8 cellular contexts compared by ENCODE assay signal in genomic region chr11:112588252-112588668, GRCh38.
DNase-seq lines count a peak whose midpoint lies in the region; ATAC-seq and TF ChIP-seq lines count a peak whose summit lies in the region.

No MANE protein-coding gene starts in this region.

- no peaks in the 10 kb centered on the region for H3K9me3 ChIP-seq in OCI-LY3 (ENCODE audit: insufficient read depth, low read length)

- H3K27ac ChIP-seq in OCI-LY3 (ENCODE audit: low read length): no peak overlapping the region
- H3K27ac ChIP-seq in foreskin keratinocyte: no peak overlapping the region

- peak overlapping the region; percentile 92 for H2AFZ ChIP-seq in OCI-LY3 (ENCODE audit: low read depth, low read length)

- DNase-seq in AG20443 (ENCODE audit: low spot score) (peak; percentile 82), Kasumi-1 (lab: John Stamatoyannopoulos, UW) (peak; percentile 68 to 84), foreskin keratinocyte (peak; percentile 40 to 71), nucleus accumbens (lab: John Stamatoyannopoulos, UW) (peak in 47 of 56 donors; percentile 9 to 89 (median 52))
- peak; percentile 8 for DNase-seq in activated T-helper 1 cell treated with anti-CD3 and anti-CD28 coated beads, Interleukin-12 subunit alpha, Interleukin-12 subunit beta, Interleukin-2, Interleukin-4 antibody, amounts not matched to agents 30 ng/mL and 10 ng/mL and 1 ng/mL, durations not matched to agents 14 hours and 24 hours and 36 hours (ENCODE audit: low spot score)

- H3K4me1 ChIP-seq in OCI-LY3 (ENCODE audit: low read length) (peaks cover 7% of the 10 kb centered on the region), foreskin keratinocyte (no peaks in the 10 kb centered on the region)

- no peaks in the 10 kb centered on the region for H4K20me1 ChIP-seq in OCI-LY3 (ENCODE audit: insufficient read depth, low read length)

- no peaks in the 10 kb centered on the region for H3K9me3 Mint-ChIP-seq in activated T-helper 1 cell treated with anti-CD3 and anti-CD28 coated beads, Interleukin-12 subunit alpha, Interleukin-12 subunit beta, Interleukin-2, Interleukin-4 antibody, amounts not matched to agents 30 ng/mL and 10 ng/mL and 1 ng/mL, durations not matched to agents 14 hours and 24 hours and 36 hours

- H3K4me3 ChIP-seq in OCI-LY3 (ENCODE audit: low read length): peak overlapping the region; percentile 27

- ATAC-seq in GM18907 (IDR thresholded peaks at IDR 0.05; ENCODE audit: unreplicated experiment) (peak; percentile 50), foreskin keratinocyte (peak; percentile 90), HG03571 (IDR thresholded peaks at IDR 0.05; ENCODE audit: unreplicated experiment) (no peak)

- no peak overlapping the region for H3K4me3 Mint-ChIP-seq in activated T-helper 1 cell treated with anti-CD3 and anti-CD28 coated beads, Interleukin-12 subunit alpha, Interleukin-12 subunit beta, Interleukin-2, Interleukin-4 antibody, amounts not matched to agents 30 ng/mL and 10 ng/mL and 1 ng/mL, durations not matched to agents 14 hours and 24 hours and 36 hours

- H3K36me3 ChIP-seq in OCI-LY3 (replicated peaks; ENCODE audit: low read depth, low read length): no peaks in the 10 kb centered on the region

- TF ChIP-seq CTCF in OCI-LY3 (IDR thresholded peaks at IDR 0.05; ENCODE audit: low read depth, low read length) (peak; percentile 78), foreskin keratinocyte (conservative IDR thresholded peaks at IDR 0.05) (peak; percentile 89)

- H3K27me3 ChIP-seq in OCI-LY3 (ENCODE audit: low read depth, low read length) (peaks cover 34% of the 10 kb centered on the region), foreskin keratinocyte (no peaks in the 10 kb centered on the region)

- H3K36me3 Mint-ChIP-seq in activated T-helper 1 cell treated with anti-CD3 and anti-CD28 coated beads, Interleukin-12 subunit alpha, Interleukin-12 subunit beta, Interleukin-2, Interleukin-4 antibody, amounts not matched to agents 30 ng/mL and 10 ng/mL and 1 ng/mL, durations not matched to agents 14 hours and 24 hours and 36 hours (ENCODE audit: low read depth): no peaks in the 10 kb centered on the region

- H3K27me3 Mint-ChIP-seq in activated T-helper 1 cell treated with anti-CD3 and anti-CD28 coated beads, Interleukin-12 subunit alpha, Interleukin-12 subunit beta, Interleukin-2, Interleukin-4 antibody, amounts not matched to agents 30 ng/mL and 10 ng/mL and 1 ng/mL, durations not matched to agents 14 hours and 24 hours and 36 hours (ENCODE audit: insufficient read depth): no peaks in the 10 kb centered on the region

- H3K4me2 ChIP-seq in OCI-LY3 (ENCODE audit: low read length): peak overlapping the region; percentile 48

- peak overlapping the region; percentile 20 for H3K27ac Mint-ChIP-seq in activated T-helper 1 cell treated with anti-CD3 and anti-CD28 coated beads, Interleukin-12 subunit alpha, Interleukin-12 subunit beta, Interleukin-2, Interleukin-4 antibody, amounts not matched to agents 30 ng/mL and 10 ng/mL and 1 ng/mL, durations not matched to agents 14 hours and 24 hours and 36 hours

- H3K79me2 ChIP-seq in OCI-LY3 (ENCODE audit: low read length): no peaks in the 10 kb centered on the region

- no peak overlapping the region for H3K9ac ChIP-seq in OCI-LY3 (ENCODE audit: low read length)

- intact Hi-C loops in activated T-helper 1 cell treated with anti-CD3 and anti-CD28 coated beads, Interleukin-12 subunit alpha, Interleukin-12 subunit beta, Interleukin-2, Interleukin-4 antibody, amounts not matched to agents 30 ng/mL and 10 ng/mL and 1 ng/mL, durations not matched to agents 14 hours and 24 hours and 36 hours (cut with micrococcal nuclease): loop anchor here (1.0 to 10.0 kb wide), 4 partner anchors 209 to 701 kb away; no protein-coding TSS in a partner anchor

- H3K4me1 Mint-ChIP-seq in activated T-helper 1 cell treated with anti-CD3 and anti-CD28 coated beads, Interleukin-12 subunit alpha, Interleukin-12 subunit beta, Interleukin-2, Interleukin-4 antibody, amounts not matched to agents 30 ng/mL and 10 ng/mL and 1 ng/mL, durations not matched to agents 14 hours and 24 hours and 36 hours (ENCODE audit: low read depth): no peaks in the 10 kb centered on the region

Comparison
In these comparisons a context has a peak if more than half of its experiments do, and no peak if none do; other contexts are left out.
1. DNase-seq: peak in every context shown above with its lines; median percentile 82 in AG20443; 76 in Kasumi-1; 56 in foreskin keratinocyte; 52 in nucleus accumbens; 8 in activated T-helper 1 cell treated with anti-CD3 and anti-CD28 coated beads, Interleukin-12 subunit alpha, Interleukin-12 subunit beta, Interleukin-2, Interleukin-4 antibody, amounts not matched to agents 30 ng/mL and 10 ng/mL and 1 ng/mL, durations not matched to agents 14 hours and 24 hours and 36 hours.